ENCODE assay signal across 1 cellular context in the genomic region with DNA sequence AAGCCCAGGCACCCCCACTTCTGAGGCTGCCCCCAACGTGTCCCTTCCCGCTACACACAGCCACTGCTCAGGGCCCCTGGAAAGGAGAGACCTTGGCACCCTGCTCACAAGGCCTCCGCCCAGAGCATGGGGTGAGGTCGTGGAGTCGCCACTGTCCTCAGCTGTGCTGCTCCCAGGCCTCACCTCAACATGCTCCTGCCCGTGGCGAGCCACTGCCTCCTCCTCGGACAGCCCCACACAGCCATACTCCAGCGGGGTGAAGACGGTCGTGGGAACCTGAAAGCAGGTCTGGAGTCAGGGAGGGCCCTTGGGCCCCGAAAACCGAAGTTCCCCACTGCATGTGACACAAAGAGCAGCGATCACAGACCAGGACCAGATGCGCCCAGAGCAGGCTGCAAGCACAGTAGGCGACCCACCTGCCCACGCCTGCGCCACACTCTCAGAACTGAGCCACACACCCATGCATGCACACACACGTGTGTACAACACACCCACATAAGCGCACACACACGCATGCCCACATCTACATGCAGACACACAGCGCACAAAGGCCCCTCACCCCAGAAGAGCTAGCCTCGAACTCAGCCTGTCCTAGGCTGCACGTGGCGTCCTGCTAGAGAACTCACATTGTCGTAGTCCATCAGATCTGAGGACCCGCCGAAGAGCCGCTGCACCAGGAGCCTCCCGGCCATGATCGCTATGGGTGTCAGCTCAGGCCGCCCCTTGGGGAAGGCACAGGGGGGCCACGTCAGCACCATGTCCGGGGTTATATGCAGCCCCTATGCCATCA.
TF ChIP-seq lines count a peak whose summit lies in the region.

No MANE protein-coding gene starts in this region.

TF ChIP-seq in K562, 482 proteins besides CTCF, POLR2A, EP300 and RAD21:
- TF ChIP-seq ATF1 (CRISPR knock-in tag; IDR thresholded peaks at IDR 0.05), result peak; percentile 25; the same call in 1 of the 2 replicates
- TF ChIP-seq ATF1 (tag; IDR thresholded peaks at IDR 0.05), result no peak
- peak; percentile 47 for TF ChIP-seq KDM5B (IDR thresholded peaks at IDR 0.05; ENCODE audit: insufficient replicate concordance, low read depth, low read length)
- peak; percentile 77 for TF ChIP-seq SETDB1 (IDR thresholded peaks at IDR 0.05; ENCODE audit: low read length)
- 0 out of 2 replicates have a peak, but pooled peaks have one; percentile 7 for TF ChIP-seq HCFC1 (IDR thresholded peaks at IDR 0.05; ENCODE audit: low read depth, low read length)
- peak; percentile 74; the same call in 1 of the 2 replicates for TF ChIP-seq ZNF764 (CRISPR knock-in tag; IDR thresholded peaks at IDR 0.05; ENCODE audit: low read depth)
- TF ChIP-seq, protein P1, sequence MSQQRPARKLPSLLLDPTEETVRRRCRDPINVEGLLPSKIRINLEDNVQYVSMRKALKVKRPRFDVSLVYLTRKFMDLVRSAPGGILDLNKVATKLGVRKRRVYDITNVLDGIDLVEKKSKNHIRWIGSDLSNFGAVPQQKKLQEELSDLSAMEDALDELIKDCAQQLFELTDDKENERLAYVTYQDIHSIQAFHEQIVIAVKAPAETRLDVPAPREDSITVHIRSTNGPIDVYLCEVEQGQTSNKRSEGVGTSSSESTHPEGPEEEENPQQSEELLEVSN (IDR thresholded peaks at IDR 0.05; ENCODE audit: borderline replicate concordance in 1 of 2, extremely low read depth in 1 of 2, insufficient read depth in 1 of 2, insufficient read length in 1 of 2, low read depth in 1 of 2, low read length in 1 of 2, poor library complexity in 1 of 2, severe bottlenecking in 1 of 2), result peak in 1 of 2 experiments; percentile 29
- peak in 1 of 3 experiments; percentile 17 for TF ChIP-seq YY1 (IDR thresholded peaks at IDR 0.05; ENCODE audit: borderline replicate concordance in 1 of 3, control insufficient read depth in 1 of 3, extremely low read depth in 1 of 3, insufficient read depth in 3 of 3, insufficient read length in 1 of 3, insufficient replicate concordance in 2 of 3, low read depth in 1 of 3, low read length in 2 of 3)
- peak; percentile 68 for TF ChIP-seq POLR2G (IDR thresholded peaks at IDR 0.05; ENCODE audit: low read depth, low read length)
- TF ChIP-seq ZNF253 (CRISPR knock-in tag; conservative IDR thresholded peaks at IDR 0.05), result 0 out of 2 replicates have a peak, but pooled peaks have one; percentile 21
- TF ChIP-seq HMG20B (CRISPR knock-in tag; IDR thresholded peaks at IDR 0.05), result no peak
- TF ChIP-seq GABPB2 (CRISPR knock-in tag; conservative IDR thresholded peaks at IDR 0.05), result 0 out of 2 replicates have a peak, but pooled peaks have one; percentile 22
- TF ChIP-seq RBBP5 (IDR thresholded peaks at IDR 0.05; ENCODE audit: borderline replicate concordance, insufficient read depth, low read length, poor library complexity, severe bottlenecking), result peak; percentile 10
- 0 out of 2 replicates have a peak, but pooled peaks have one; percentile 35 for TF ChIP-seq HDAC8 (tag; IDR thresholded peaks at IDR 0.05)
- TF ChIP-seq CHCHD3 (CRISPR knock-in tag; IDR thresholded peaks at IDR 0.05), result 0 out of 2 replicates have a peak, but pooled peaks have one; percentile 58
- TF ChIP-seq TAF15 (IDR thresholded peaks at IDR 0.05; ENCODE audit: low read depth, low read length), result 0 out of 2 replicates have a peak, but pooled peaks have one; percentile 1
- 0 out of 2 replicates have a peak, but pooled peaks have one; percentile 28 for TF ChIP-seq KLF1 (tag; IDR thresholded peaks at IDR 0.05)
- TF ChIP-seq, protein P2, sequence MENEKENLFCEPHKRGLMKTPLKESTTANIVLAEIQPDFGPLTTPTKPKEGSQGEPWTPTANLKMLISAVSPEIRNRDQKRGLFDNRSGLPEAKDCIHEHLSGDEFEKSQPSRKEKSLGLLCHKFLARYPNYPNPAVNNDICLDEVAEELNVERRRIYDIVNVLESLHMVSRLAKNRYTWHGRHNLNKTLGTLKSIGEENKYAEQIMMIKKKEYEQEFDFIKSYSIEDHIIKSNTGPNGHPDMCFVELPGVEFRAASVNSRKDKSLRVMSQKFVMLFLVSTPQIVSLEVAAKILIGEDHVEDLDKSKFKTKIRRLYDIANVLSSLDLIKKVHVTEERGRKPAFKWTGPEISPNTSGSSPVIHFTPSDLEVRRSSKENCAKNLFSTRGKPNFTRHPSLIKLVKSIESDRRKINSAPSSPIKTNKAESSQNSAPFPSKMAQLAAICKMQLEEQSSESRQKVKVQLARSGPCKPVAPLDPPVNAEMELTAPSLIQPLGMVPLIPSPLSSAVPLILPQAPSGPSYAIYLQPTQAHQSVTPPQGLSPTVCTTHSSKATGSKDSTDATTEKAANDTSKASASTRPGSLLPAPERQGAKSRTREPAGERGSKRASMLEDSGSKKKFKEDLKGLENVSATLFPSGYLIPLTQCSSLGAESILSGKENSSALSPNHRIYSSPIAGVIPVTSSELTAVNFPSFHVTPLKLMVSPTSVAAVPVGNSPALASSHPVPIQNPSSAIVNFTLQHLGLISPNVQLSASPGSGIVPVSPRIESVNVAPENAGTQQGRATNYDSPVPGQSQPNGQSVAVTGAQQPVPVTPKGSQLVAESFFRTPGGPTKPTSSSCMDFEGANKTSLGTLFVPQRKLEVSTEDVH (IDR thresholded peaks at IDR 0.05; ENCODE audit: low read depth, partially characterized antibody), result no peak
- TF ChIP-seq HBP1 (CRISPR knock-in tag; IDR thresholded peaks at IDR 0.05), result no peak
- TF ChIP-seq CEBPG (CRISPR knock-in tag; IDR thresholded peaks at IDR 0.05), result no peak
- TF ChIP-seq CEBPG (tag; conservative IDR thresholded peaks at IDR 0.05 in 1 of 2, IDR thresholded peaks at IDR 0.05 in 1 of 2), result no peak
- no peak for TF ChIP-seq KLF13 (tag; IDR thresholded peaks at IDR 0.05; ENCODE audit: borderline replicate concordance, low read depth)
- TF ChIP-seq PCBP1 (IDR thresholded peaks at IDR 0.05; ENCODE audit: low read depth, low read length, poor library complexity, severe bottlenecking), result peak; percentile 37
- 0 out of 2 replicates have a peak, but pooled peaks have one; percentile 8 for TF ChIP-seq POLR2AphosphoS2 (IDR thresholded peaks at IDR 0.05; ENCODE audit: low read length)
- TF ChIP-seq, protein P3, sequence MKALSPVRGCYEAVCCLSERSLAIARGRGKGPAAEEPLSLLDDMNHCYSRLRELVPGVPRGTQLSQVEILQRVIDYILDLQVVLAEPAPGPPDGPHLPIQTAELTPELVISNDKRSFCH (CRISPR knock-in tag; IDR thresholded peaks at IDR 0.05), result no peak
- TF ChIP-seq, protein P3 (tag; IDR thresholded peaks at IDR 0.05), result peak; percentile 28; the same call in 1 of the 2 replicates
- no peak for TF ChIP-seq ZNF217 (CRISPR knock-in tag; IDR thresholded peaks at IDR 0.05)
- peak; percentile 6 for TF ChIP-seq WHSC1 (IDR thresholded peaks at IDR 0.05; ENCODE audit: low read length)
- TF ChIP-seq MED1 (CRISPR knock-in tag; IDR thresholded peaks at IDR 0.05; ENCODE audit: borderline replicate concordance), result no peak
- 0 out of 4 replicates have a peak, but pooled peaks of 1 of the 2 experiments have one; percentile 31 for TF ChIP-seq ZNF639 (CRISPR knock-in tag; conservative IDR thresholded peaks at IDR 0.05 in 1 of 2, IDR thresholded peaks at IDR 0.05 in 1 of 2)
- TF ChIP-seq FIP1L1 (IDR thresholded peaks at IDR 0.05; ENCODE audit: low read depth, low read length, poor library complexity, severe bottlenecking), result peak; percentile 26
- TF ChIP-seq HDGF (IDR thresholded peaks at IDR 0.05), result no peak
- TF ChIP-seq, protein P4, sequence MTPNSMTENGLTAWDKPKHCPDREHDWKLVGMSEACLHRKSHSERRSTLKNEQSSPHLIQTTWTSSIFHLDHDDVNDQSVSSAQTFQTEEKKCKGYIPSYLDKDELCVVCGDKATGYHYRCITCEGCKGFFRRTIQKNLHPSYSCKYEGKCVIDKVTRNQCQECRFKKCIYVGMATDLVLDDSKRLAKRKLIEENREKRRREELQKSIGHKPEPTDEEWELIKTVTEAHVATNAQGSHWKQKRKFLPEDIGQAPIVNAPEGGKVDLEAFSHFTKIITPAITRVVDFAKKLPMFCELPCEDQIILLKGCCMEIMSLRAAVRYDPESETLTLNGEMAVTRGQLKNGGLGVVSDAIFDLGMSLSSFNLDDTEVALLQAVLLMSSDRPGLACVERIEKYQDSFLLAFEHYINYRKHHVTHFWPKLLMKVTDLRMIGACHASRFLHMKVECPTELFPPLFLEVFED (CRISPR knock-in tag; conservative IDR thresholded peaks at IDR 0.05), result peak; percentile 46; the same call in 1 of the 2 replicates
